ENCODE assay signal across 17 cellular contexts in the genomic region with DNA sequence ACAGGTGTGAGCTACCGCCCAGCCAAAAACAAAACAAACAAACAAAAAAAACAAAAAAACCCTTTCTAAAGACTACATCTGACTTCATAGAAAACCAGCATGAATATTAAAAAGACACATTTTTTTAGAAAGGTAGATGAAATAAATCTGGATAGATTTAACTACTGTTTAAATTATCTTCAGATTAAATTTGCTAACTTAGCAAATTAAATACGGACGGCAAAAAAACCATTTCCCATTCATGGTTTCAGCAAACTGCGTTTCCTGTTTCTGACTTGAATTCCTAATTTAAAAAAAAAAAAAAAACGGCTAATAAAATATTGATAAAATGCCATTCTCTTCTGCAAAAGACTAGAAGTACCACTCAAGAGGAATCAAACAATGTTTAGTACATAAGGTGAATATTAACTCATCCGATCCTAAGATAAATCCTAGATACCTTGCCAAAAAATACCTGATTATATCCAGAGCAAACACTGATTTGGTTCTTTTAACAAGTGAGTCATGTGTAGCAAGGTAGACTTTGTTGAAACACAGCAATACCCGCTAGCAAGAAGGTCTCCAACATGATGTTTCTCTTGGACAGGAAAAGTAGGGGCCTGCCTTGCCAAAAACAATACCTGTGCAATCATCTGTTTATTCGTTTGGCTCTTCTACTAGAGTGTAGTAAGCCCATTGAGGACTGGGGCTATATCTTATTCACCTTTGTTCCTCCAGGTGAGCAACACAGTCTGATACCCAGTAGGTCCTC.
DNase-seq lines count a peak whose midpoint lies in the region; ATAC-seq, FAIRE-seq and TF ChIP-seq lines count a peak whose summit lies in the region.
"Had no signal": no experiment of that assay in that cellular context is flagged by ENCODE, and none has a peak within 500 bp of the region (broad histone marks: within the 10 kb centered on the region; RNA-seq: fewer than 3 reads in every experiment).

No MANE protein-coding gene starts in this region.

- H3K36me3 ChIP-seq in RWPE2 (ENCODE audit: low read depth) (no peaks in the 10 kb centered on the region), HepG2 (replicated peaks in 1 of 2; ENCODE audit: control insufficient read depth in 1 of 2, insufficient read depth in 2 of 2, low read length in 2 of 2) (no peaks in the 10 kb centered on the region)

- no peak for TF ChIP-seq EP300 in HepG2 (IDR thresholded peaks at IDR 0.05; ENCODE audit: low read depth in 2 of 2, low read length in 2 of 2)
- no peak for TF ChIP-seq EP300 in HepG2 (CRISPR knock-in tag; IDR thresholded peaks at IDR 0.05; ENCODE audit: borderline replicate concordance)

- H2AFZ ChIP-seq in HepG2 (ENCODE audit: low read length), result no peak overlapping the region

- no peak for TF ChIP-seq POLR2A in HepG2 (IDR thresholded peaks at IDR 0.05; ENCODE audit: insufficient read depth in 1 of 2, low read depth in 2 of 2, low read length in 2 of 2)

- FAIRE-seq in HepG2 (lab: Jason Lieb, UNC), result no peak
- FAIRE-seq: D721Med had no signal

- POLR2A ChIA-PET in HepG2 (lab: Yijun Ruan, JAX), result no interaction called here

- in situ Hi-C loops in Caki2 (cut with HindIII; ENCODE audit: low pct_unique_long_range_greater_than_20kb, low sequenced_read_pairs), result no loop called here
- in situ Hi-C loops in HepG2 (cut with HindIII; ENCODE audit: extremely low pct_ligation_motif_present, low pct_unique_long_range_greater_than_20kb), result no loop called here

- H3K4me3 ChIP-seq in RWPE2 (ENCODE audit: severe bottlenecking) (no peak overlapping the region), epithelial cell of esophagus (ENCODE audit: low read length) (no peak overlapping the region), HepG2 (replicated peaks in 1 of 3; ENCODE audit: insufficient read depth in 1 of 3, low read depth in 2 of 3, low read length in 3 of 3) (no peak overlapping the region)
- H3K4me3 ChIP-seq: SK-N-MC had no signal

- no peak for TF ChIP-seq CTCF in RWPE2 (IDR thresholded peaks at IDR 0.05; ENCODE audit: poor library complexity, severe bottlenecking)
- no peak for TF ChIP-seq CTCF in epithelial cell of esophagus (IDR thresholded peaks at IDR 0.05; ENCODE audit: insufficient read depth, low read depth, low read length, missing control alignments)
- TF ChIP-seq CTCF in HepG2 (CRISPR knock-in tag; IDR thresholded peaks at IDR 0.05), result no peak

- H3K27ac ChIP-seq in RWPE2 (ENCODE audit: poor library complexity, severe bottlenecking) (no peak overlapping the region), HepG2 (ENCODE audit: extremely low read length, insufficient read depth, low read length) (no peak overlapping the region)
- H3K27ac ChIP-seq: SK-N-MC had no signal

- H3K9ac ChIP-seq in HepG2 (ENCODE audit: insufficient read depth, low read depth, low read length), result no peak overlapping the region

- H3K27me3 ChIP-seq in RWPE2 (ENCODE audit: insufficient read depth, poor library complexity, severe bottlenecking), result no peaks in the 10 kb centered on the region
- no peaks in the 10 kb centered on the region for H3K27me3 ChIP-seq in HepG2 (ENCODE audit: control insufficient read depth in 1 of 2, insufficient read depth in 2 of 2, low read length in 2 of 2)

- CTCF ChIA-PET in HepG2 (lab: Yijun Ruan, JAX; ENCODE audit: low intra/inter-chr PET ratio, low total read pairs), result no interaction called here

- H3K79me2 ChIP-seq in HepG2 (ENCODE audit: insufficient read depth, low read length), result no peaks in the 10 kb centered on the region

- no peak overlapping the region for H3K4me2 ChIP-seq in HepG2 (ENCODE audit: low read depth, low read length)

- no peaks in the 10 kb centered on the region for H3K9me3 ChIP-seq in RWPE2 (ENCODE audit: severe bottlenecking)
- no peaks in the 10 kb centered on the region for H3K9me3 ChIP-seq in HepG2 (ENCODE audit: low read length)

- 41% methylated on average over 8 of the region's 8 CpGs for WGBS in HepG2 (ENCODE audit: low lambda C conversion rate)

- intact Hi-C loops in HepG2 (cut with micrococcal nuclease; ENCODE audit: unreplicated experiment), result no loop called here

- H3K4me1 ChIP-seq in RWPE2 (ENCODE audit: insufficient read depth, poor library complexity, severe bottlenecking), result peaks cover 5% of the 10 kb centered on the region
- H3K4me1 ChIP-seq in HepG2 (ENCODE audit: insufficient read depth, low read length), result no peaks in the 10 kb centered on the region

- DNase-seq in Caki2 (ENCODE audit: low read depth) (peak; percentile 10), RWPE2 (ENCODE audit: low spot score) (no peak), epithelial cell of esophagus (ENCODE audit: low read depth) (peak; percentile 58), HepG2 (ENCODE audit: low spot score) (no peak), DMS53 (lab: John Stamatoyannopoulos, UW) (no peak), HT-29 (ENCODE audit: low spot score) (no peak), superior temporal gyrus (ENCODE audit: extremely low spot score) (no peak)
- DNase-seq: CD4-positive, alpha-beta T cell; GDM1; NCI-H1930; NCI-H510A; NCI-H82 had no signal

- H4K20me1 ChIP-seq in HepG2 (ENCODE audit: insufficient read depth, low read length), result no peaks in the 10 kb centered on the region

- no peak for TF ChIP-seq RAD21 in HepG2 (CRISPR knock-in tag; IDR thresholded peaks at IDR 0.05)

- ATAC-seq in RWPE2 (ENCODE audit: low read depth) (peak; percentile 79), HepG2 (no peak), GM18867 (IDR thresholded peaks at IDR 0.05; ENCODE audit: unreplicated experiment) (no peak)
- ATAC-seq: Panc1, Right ventricle myocardium inferior had no signal

- BruUV-seq in HepG2 (replicated peaks; lab: Mats Ljungman, UMichigan), result no TSS peak

TF ChIP-seq in HepG2, 621 proteins besides CTCF, POLR2A, EP300 and RAD21:
- TF ChIP-seq JUNB (CRISPR knock-in tag; IDR thresholded peaks at IDR 0.05; ENCODE audit: borderline replicate concordance) (no peak), MAFK (conservative IDR thresholded peaks at IDR 0.05 in 1 of 2, IDR thresholded peaks at IDR 0.05 in 1 of 2; ENCODE audit: low read length in 2 of 2) (peak; percentile 71 to 89), MAFF (IDR thresholded peaks at IDR 0.05; ENCODE audit: low read depth, low read length) (peak; percentile 77), ZNF205 (CRISPR knock-in tag; IDR thresholded peaks at IDR 0.05) (no peak)
- TF ChIP-seq, protein P1, sequence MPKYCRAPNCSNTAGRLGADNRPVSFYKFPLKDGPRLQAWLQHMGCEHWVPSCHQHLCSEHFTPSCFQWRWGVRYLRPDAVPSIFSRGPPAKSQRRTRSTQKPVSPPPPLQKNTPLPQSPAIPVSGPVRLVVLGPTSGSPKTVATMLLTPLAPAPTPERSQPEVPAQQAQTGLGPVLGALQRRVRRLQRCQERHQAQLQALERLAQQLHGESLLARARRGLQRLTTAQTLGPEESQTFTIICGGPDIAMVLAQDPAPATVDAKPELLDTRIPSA (CRISPR knock-in tag; IDR thresholded peaks at IDR 0.05; ENCODE audit: borderline replicate concordance), result no peak

Comparison
In these comparisons a context has a peak if more than half of its experiments do, and no peak if none do; other contexts are left out.
1. DNase-seq: peak in Caki2 (single experiment) and epithelial cell of esophagus (single experiment); none in RWPE2 (single experiment), HepG2 (single experiment), DMS53 (single experiment), HT-29 (single experiment) and superior temporal gyrus (single experiment).